18 cellular contexts compared by ENCODE assay signal in the genomic region with DNA sequence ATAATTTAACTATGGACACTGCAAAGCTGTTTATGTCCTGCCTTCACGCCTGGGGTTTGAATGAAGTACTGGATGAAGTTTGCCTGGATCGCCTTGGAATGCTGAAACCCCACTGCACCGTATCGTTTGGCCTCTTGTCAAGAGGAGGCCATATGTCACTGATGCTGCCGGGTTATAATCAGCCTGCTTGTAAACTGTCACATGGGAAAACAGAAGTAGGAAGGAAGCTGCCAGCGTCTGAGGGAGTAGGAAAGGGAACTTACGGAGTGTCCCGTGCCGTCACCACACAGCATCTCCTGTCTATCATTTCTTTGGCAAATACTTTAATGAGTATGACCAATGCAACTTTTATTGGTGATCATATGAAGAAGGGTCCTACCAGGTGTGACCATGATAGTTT.
DNase-seq lines count a peak whose midpoint lies in the region; ATAC-seq and TF ChIP-seq lines count a peak whose summit lies in the region.
"Had no signal": no experiment of that assay in that cellular context is flagged by ENCODE, and none has a peak within 500 bp of the region (broad histone marks: within the 10 kb centered on the region; RNA-seq: fewer than 3 reads in every experiment).

No MANE protein-coding gene starts in this region.

- H3K9me3 ChIP-seq in cardiac muscle cell (ENCODE audit: low read depth) (no peaks in the 10 kb centered on the region), sigmoid colon (no peaks in the 10 kb centered on the region)
- H3K9me3 ChIP-seq: A549, uterus had no signal

- no peak for TF ChIP-seq EP300 in sigmoid colon (IDR thresholded peaks at IDR 0.05)

- no peak overlapping the region for H3K4me3 ChIP-seq in cardiac muscle cell
- no peak overlapping the region for H3K4me3 ChIP-seq in sigmoid colon
- H3K4me3 ChIP-seq: A549, neural progenitor cell, PC-9, uterus had no signal

- no peaks in the 10 kb centered on the region for H3K36me3 ChIP-seq in cardiac muscle cell
- peaks cover 0 to 10% (median 0%) of the 10 kb centered on the region in 4 donors for H3K36me3 ChIP-seq in sigmoid colon
- H3K36me3 ChIP-seq: neural progenitor cell, uterus had no signal

- H3K4me1 ChIP-seq in cardiac muscle cell (ENCODE audit: low read depth): peaks cover 4% of the 10 kb centered on the region
- H3K4me1 ChIP-seq in sigmoid colon: no peaks in the 10 kb centered on the region
- H3K4me1 ChIP-seq: A549, neural progenitor cell, uterus had no signal

- H3K27ac ChIP-seq in cardiac muscle cell: no peak overlapping the region
- H3K27ac ChIP-seq in sigmoid colon: no peak overlapping the region
- H3K27ac ChIP-seq: A549, HL-60, neural progenitor cell, PC-9, uterus had no signal

- 75 to 86% methylated on average over 9 of the region's 9 CpGs for WGBS in sigmoid colon, 2 donors

- intact Hi-C loops in cardiac septum (cut with DNase I): no loop called here
- intact Hi-C loops in sigmoid colon (cut with DNase I): no loop called here

- DNase-seq in cardiac muscle cell (ENCODE audit: low read depth in 1 of 2, low spot score in 1 of 2): peak; percentile 1 to 2
- DNase-seq in cardiac septum (ENCODE audit: low spot score): no peak
- DNase-seq in NOMO-1 treated with DMSO at 0.1 percent for 48 hours (lab: John Stamatoyannopoulos, UW; ENCODE audit: unreplicated experiment): peak; percentile 15
- peak; percentile 36 for DNase-seq in globus pallidus (ENCODE audit: low spot score)
- peak; percentile 63 for DNase-seq in sigmoid colon
- no peak for DNase-seq in NCI-H345 treated with DMSO at 0.1 percent for 48 hours (lab: John Stamatoyannopoulos, UW; ENCODE audit: unreplicated experiment)
- DNase-seq: activated CD8-positive, alpha-beta memory T cell treated with anti-CD3 and anti-CD28 coated beads for 24 hours; CD8-positive, alpha-beta T cell; mesendoderm; NCI-H2227 treated with DMSO at 0.1 percent for 48 hours; PC-9; uterus had no signal

- TF ChIP-seq CTCF in cardiac muscle cell (IDR thresholded peaks at IDR 0.05; ENCODE audit: low read depth, low read length) (no peak), sigmoid colon (IDR thresholded peaks at IDR 0.05) (no peak)

- TF ChIP-seq POLR2A in sigmoid colon (IDR thresholded peaks at IDR 0.05): no peak

- H3K27me3 ChIP-seq in cardiac muscle cell (no peaks in the 10 kb centered on the region), sigmoid colon (no peaks in the 10 kb centered on the region)
- H3K27me3 ChIP-seq: neural progenitor cell, uterus had no signal

- ATAC-seq in GM19035 (IDR thresholded peaks at IDR 0.05; ENCODE audit: unreplicated experiment): no peak
- no peak for ATAC-seq in HG02798 (IDR thresholded peaks at IDR 0.05; ENCODE audit: poor library complexity, unreplicated experiment)
- ATAC-seq: A549; CD8-positive, alpha-beta T cell; SK-N-SH treated with all-trans-retinoic acid at 6 μM for 48 hours had no signal

Comparison
In these comparisons a context has a peak if more than half of its experiments do, and no peak if none do; other contexts are left out.
1. DNase-seq: peak in cardiac muscle cell (2 of 2), NOMO-1 treated with DMSO at 0.1 percent for 48 hours (single experiment), globus pallidus (single experiment) and sigmoid colon (single experiment); none in cardiac septum (single experiment) and NCI-H345 treated with DMSO at 0.1 percent for 48 hours (single experiment).